ENCODE assay signal across 28 cellular contexts in the genomic region with DNA sequence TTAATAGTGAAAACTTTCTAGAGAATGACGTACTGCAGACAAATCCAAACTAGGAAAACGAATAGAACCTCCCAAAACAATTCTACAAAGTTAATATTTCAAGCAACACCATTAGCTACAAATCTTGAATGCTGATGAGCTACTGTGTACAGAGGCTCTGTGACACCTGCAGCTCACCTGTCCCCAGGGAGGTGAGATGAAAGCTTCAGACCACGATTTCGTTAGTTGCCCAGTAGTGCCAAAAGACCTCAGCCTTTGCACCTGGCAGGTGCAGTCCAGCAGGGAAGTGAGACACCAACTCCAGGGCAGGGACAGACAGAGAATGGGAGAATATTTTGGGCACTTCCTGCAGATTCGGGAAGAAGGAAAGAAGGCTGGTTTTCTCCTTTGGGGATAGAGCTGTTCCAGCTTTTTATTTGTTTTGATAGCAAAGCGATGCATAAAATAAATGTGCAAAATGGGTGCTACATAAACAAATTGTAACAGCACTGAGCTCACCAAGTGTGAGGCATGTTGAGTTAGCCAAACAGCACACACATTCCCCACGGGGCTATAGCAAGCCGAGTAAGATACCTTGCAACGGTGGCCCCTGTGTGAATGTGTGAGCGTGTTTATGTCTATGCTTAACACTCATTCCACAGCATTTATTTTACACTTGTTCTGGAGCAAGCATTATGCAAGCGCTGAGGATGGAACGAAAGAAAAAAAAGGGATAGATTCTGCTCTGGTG.
DNase-seq lines count a peak whose midpoint lies in the region; ATAC-seq and TF ChIP-seq lines count a peak whose summit lies in the region.
"Had no signal": no experiment of that assay in that cellular context is flagged by ENCODE, and none has a peak within 500 bp of the region (broad histone marks: within the 10 kb centered on the region; RNA-seq: fewer than 3 reads in every experiment).

No MANE protein-coding gene starts in this region.

- TF ChIP-seq CTCF in CD4-positive, alpha-beta T cell (IDR thresholded peaks at IDR 0.05), result no peak

- H3K27ac Mint-ChIP-seq in CD4-positive, alpha-beta T cell, result no peak overlapping the region
- H3K27ac Mint-ChIP-seq: activated naive CD4-positive, alpha-beta T cell treated with anti-CD3 and anti-CD28 coated beads, Interleukin-2, amount 50 U/mL, for 24 hours; activated T-helper 17 cell treated with anti-CD3 and anti-CD28 coated beads, Interleukin-2, amount 50 U/mL, for 72 hours; endodermal cell; nephron; stimulated activated memory B cell treated with anti-CD40 and anti-IgM and Interleukin-4, amounts not matched to agents 10 μg/mL and 1 μg/mL and 100 μg/mL, for 72 hours; T-helper 2 cell treated with Interferon-gamma antibody and Interleukin-4, amounts not matched to agents 5 μg/mL and 100 μg/mL, for 36 hours had no signal

- H3K36me3 Mint-ChIP-seq in CD4-positive, alpha-beta T cell (ENCODE audit: low read depth), result no peaks in the 10 kb centered on the region
- H3K36me3 Mint-ChIP-seq: activated naive CD4-positive, alpha-beta T cell treated with anti-CD3 and anti-CD28 coated beads, Interleukin-2, amount 50 U/mL, for 24 hours; stimulated activated memory B cell treated with anti-CD40 and anti-IgM and Interleukin-4, amounts not matched to agents 10 μg/mL and 1 μg/mL and 100 μg/mL, for 72 hours had no signal

- H3K9me3 ChIP-seq in CD4-positive, alpha-beta T cell (ENCODE audit: control insufficient read depth, low read length), result no peaks in the 10 kb centered on the region
- H3K9me3 ChIP-seq: A549, Caco-2, esophagus muscularis mucosa, pancreas had no signal

- no peaks in the 10 kb centered on the region for H3K27me3 ChIP-seq in CD4-positive, alpha-beta T cell (ENCODE audit: control insufficient read depth, insufficient read depth, low read length)
- H3K27me3 ChIP-seq: cardiac muscle cell, esophagus muscularis mucosa, pancreas, right atrium auricular region, spleen had no signal

- H3K4me1 Mint-ChIP-seq in CD4-positive, alpha-beta T cell (ENCODE audit: low read depth), result no peaks in the 10 kb centered on the region
- H3K4me1 Mint-ChIP-seq: activated naive CD4-positive, alpha-beta T cell treated with anti-CD3 and anti-CD28 coated beads, Interleukin-2, amount 50 U/mL, for 24 hours; activated T-helper 17 cell treated with anti-CD3 and anti-CD28 coated beads, Interleukin-2, amount 50 U/mL, for 72 hours; nephron; stimulated activated memory B cell treated with anti-CD40 and anti-IgM and Interleukin-4, amounts not matched to agents 10 μg/mL and 1 μg/mL and 100 μg/mL, for 72 hours had no signal

- no peak overlapping the region for H3K27ac ChIP-seq in CD4-positive, alpha-beta T cell (ENCODE audit: low read depth, low read length)
- H3K27ac ChIP-seq: A549, cardiac muscle cell, esophagus muscularis mucosa, pancreas, right atrium auricular region, spleen had no signal

- H3K4me3 Mint-ChIP-seq in CD4-positive, alpha-beta T cell, result no peak overlapping the region
- H3K4me3 Mint-ChIP-seq: activated naive CD4-positive, alpha-beta T cell treated with anti-CD3 and anti-CD28 coated beads, Interleukin-2, amount 50 U/mL, for 24 hours; activated T-helper 17 cell treated with anti-CD3 and anti-CD28 coated beads, Interleukin-2, amount 50 U/mL, for 72 hours; endodermal cell; nephron; stimulated activated memory B cell treated with anti-CD40 and anti-IgM and Interleukin-4, amounts not matched to agents 10 μg/mL and 1 μg/mL and 100 μg/mL, for 72 hours; T-helper 2 cell treated with Interferon-gamma antibody and Interleukin-4, amounts not matched to agents 5 μg/mL and 100 μg/mL, for 36 hours had no signal

- intact Hi-C loops in CD4-positive, alpha-beta T cell (cut with DNase I, micrococcal nuclease), result no loop called here

- peaks cover 6% of the 10 kb centered on the region for H3K9me3 Mint-ChIP-seq in CD4-positive, alpha-beta T cell
- H3K9me3 Mint-ChIP-seq: activated naive CD4-positive, alpha-beta T cell treated with anti-CD3 and anti-CD28 coated beads, Interleukin-2, amount 50 U/mL, for 24 hours; activated T-helper 17 cell treated with anti-CD3 and anti-CD28 coated beads, Interleukin-2, amount 50 U/mL, for 72 hours had no signal

- no peaks in the 10 kb centered on the region for H3K27me3 Mint-ChIP-seq in CD4-positive, alpha-beta T cell
- H3K27me3 Mint-ChIP-seq: activated naive CD4-positive, alpha-beta T cell treated with anti-CD3 and anti-CD28 coated beads, Interleukin-2, amount 50 U/mL, for 24 hours; activated T-helper 17 cell treated with anti-CD3 and anti-CD28 coated beads, Interleukin-2, amount 50 U/mL, for 72 hours had no signal

- ATAC-seq in HG03159 (IDR thresholded peaks at IDR 0.05; ENCODE audit: unreplicated experiment), result no peak
- ATAC-seq in GM21723 (IDR thresholded peaks at IDR 0.05; ENCODE audit: unreplicated experiment), result no peak
- no peak for ATAC-seq in CD4-positive, alpha-beta T cell (ENCODE audit: poor library complexity)
- ATAC-seq: A549; activated T-helper 17 cell treated with anti-CD3 and anti-CD28 coated beads, Interleukin-2, amount 50 U/mL, for 72 hours; pancreas; stimulated activated memory B cell treated with anti-CD40 and anti-IgM and Interleukin-4, amounts not matched to agents 10 μg/mL and 1 μg/mL and 100 μg/mL, for 72 hours had no signal

- CTCF ChIA-PET in CD4-positive, alpha-beta T cell (lab: Charles Lee), result no interaction called here

- POLR2A ChIA-PET in CD4-positive, alpha-beta T cell (lab: Charles Lee), result interaction anchor here (0.5 kb wide), 1 partner anchor 64 kb away, joined by 3 read pairs; no protein-coding TSS in a partner anchor

- DNase-seq in NCI-H2196 (lab: John Stamatoyannopoulos, UW; ENCODE audit: unreplicated experiment) (peak; percentile 21), NCI-H2196 treated with DMSO at 0.1 percent for 48 hours (lab: John Stamatoyannopoulos, UW; ENCODE audit: unreplicated experiment) (no peak), NCI-H2081 treated with DMSO at 0.1 percent for 48 hours (lab: John Stamatoyannopoulos, UW) (peak; percentile 23), NCI-H748 (lab: John Stamatoyannopoulos, UW; ENCODE audit: unreplicated experiment) (peak; percentile 92)
- no peak for DNase-seq in stimulated activated CD4-positive, alpha-beta T cell treated with anti-CD3 and anti-CD28 coated beads, Interleukin-4, amount 100 ng/mL, for 4 hours
- no peak for DNase-seq in CD4-positive, alpha-beta T cell
- DNase-seq: activated CD4-positive, alpha-beta T cell treated with anti-CD3 and anti-CD28 coated beads, Interleukin-2, amount 50 U/mL, for 48 hours; activated CD8-positive, alpha-beta memory T cell treated with anti-CD3 and anti-CD28 coated beads, Interleukin-2, amount 50 U/mL, for 4 hours; anterior cingulate cortex; Caco-2; endodermal cell; H7; hippocampal formation; KG1; pancreas; spleen; stimulated activated CD4-positive, alpha-beta T cell treated with anti-CD3 and anti-CD28 coated beads, Interleukin-2, amount 100 ng/mL, for 48 hours had no signal

Comparison
In these comparisons a context has a peak if more than half of its experiments do, and no peak if none do; other contexts are left out.
1. DNase-seq: peak in NCI-H2196 (single experiment), NCI-H2081 treated with DMSO at 0.1 percent for 48 hours (single experiment) and NCI-H748 (single experiment); none in NCI-H2196 treated with DMSO at 0.1 percent for 48 hours (single experiment), stimulated activated CD4-positive, alpha-beta T cell treated with anti-CD3 and anti-CD28 coated beads, Interleukin-4, amount 100 ng/mL, for 4 hours (0 of 2) and CD4-positive, alpha-beta T cell (0 of 10).